In the genomic region with DNA sequence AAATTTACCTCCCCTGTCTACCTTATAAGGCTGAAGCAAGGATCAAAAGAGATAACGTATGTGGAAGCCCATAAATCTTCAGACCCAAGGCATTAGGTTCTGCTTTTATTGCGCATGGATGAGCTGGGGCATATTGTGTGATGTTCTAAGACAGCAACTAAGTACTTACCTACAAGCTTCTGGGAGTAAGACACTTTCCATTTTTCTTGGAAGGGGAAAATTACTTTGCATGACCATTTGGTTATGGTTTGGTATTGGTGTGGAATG, we compare ENCODE assay signal across 15 cellular contexts. TPM values are rescaled to one million over a fixed set of nuclear protein-coding genes. Genes with fewer than 3 reads are reported as not detected.
A peak's percentile ranks its signal among the peaks of the same experiment; 100 is the strongest.
DNase-seq lines count a peak whose midpoint lies in the region; ATAC-seq and TF ChIP-seq lines count a peak whose summit lies in the region.
"Had no signal": no experiment of that assay in that cellular context is flagged by ENCODE, and none has a peak within 500 bp of the region (broad histone marks: within the 10 kb centered on the region; RNA-seq: fewer than 3 reads in every experiment).

No MANE protein-coding gene starts in this region.

- H3K4me1 ChIP-seq in rectal smooth muscle tissue (ENCODE audit: control insufficient read depth, insufficient read depth, low read length) (peaks cover 29% of the 10 kb centered on the region), vagina (peaks cover 28% of the 10 kb centered on the region)

- H3K27ac Mint-ChIP-seq in chondrocyte (ENCODE audit: unreplicated experiment) = peak overlapping the region; percentile 17
- H3K27ac Mint-ChIP-seq: B cell; CD4-positive, CD25-positive, alpha-beta regulatory T cell had no signal

- intact Hi-C loops in vagina (cut with DNase I) = no loop called here

- peak overlapping the region; percentile 83 for H3K27ac ChIP-seq in rectal smooth muscle tissue (ENCODE audit: low read depth, low read length)
- peak overlapping the region; percentile 72 for H3K27ac ChIP-seq in vagina
- H3K27ac ChIP-seq: RWPE1, SJCRH30 had no signal

- ATAC-seq in GM21515 (IDR thresholded peaks at IDR 0.05; ENCODE audit: unreplicated experiment) = no peak

- H3K9me3 Mint-ChIP-seq in chondrocyte (ENCODE audit: low read depth) = peaks cover 6% of the 10 kb centered on the region
- H3K9me3 Mint-ChIP-seq: CD4-positive, CD25-positive, alpha-beta regulatory T cell had no signal

- TF ChIP-seq POLR2A in vagina (IDR thresholded peaks at IDR 0.05) = no peak

- no peak overlapping the region for H3K9ac ChIP-seq in rectal smooth muscle tissue (ENCODE audit: low read length)

- H3K4me1 Mint-ChIP-seq in chondrocyte (ENCODE audit: low read depth) = peaks cover 27% of the 10 kb centered on the region
- H3K4me1 Mint-ChIP-seq: B cell; CD4-positive, CD25-positive, alpha-beta regulatory T cell had no signal

- no peak overlapping the region for H3K4me3 ChIP-seq in rectal smooth muscle tissue (ENCODE audit: low read length)
- no peak overlapping the region for H3K4me3 ChIP-seq in vagina
- H3K4me3 ChIP-seq in foreskin fibroblast (ENCODE audit: low read depth in 1 of 2, low read length in 2 of 2) = no peak overlapping the region
- H3K4me3 ChIP-seq: SJCRH30 had no signal

- peak; percentile 77 for DNase-seq in NCI-H524 treated with DMSO at 0.1 percent for 48 hours (lab: John Stamatoyannopoulos, UW)
- no peak for DNase-seq in chondrocyte (ENCODE audit: low spot score)
- no peak for DNase-seq in vagina (ENCODE audit: extremely low spot score in 2 of 2)
- no peak for DNase-seq in foreskin fibroblast
- no peak for DNase-seq in NCI-H226
- DNase-seq: CD4-positive, CD25-positive, alpha-beta regulatory T cell; DMS79; NCI-H1048; NCI-H345 had no signal

- H3K9me3 ChIP-seq in vagina = no peaks in the 10 kb centered on the region
- H3K9me3 ChIP-seq: SJCRH30 had no signal

- H3K4me3 Mint-ChIP-seq in chondrocyte (ENCODE audit: unreplicated experiment) = no peak overlapping the region
- H3K4me3 Mint-ChIP-seq: B cell; CD4-positive, CD25-positive, alpha-beta regulatory T cell had no signal

- TF ChIP-seq CTCF in chondrocyte (IDR thresholded peaks at IDR 0.05) (no peak), vagina (IDR thresholded peaks at IDR 0.05) (no peak), foreskin fibroblast (IDR thresholded peaks at IDR 0.05; ENCODE audit: low read depth, low read length) (no peak)

- H3K27me3 Mint-ChIP-seq in chondrocyte (ENCODE audit: low read depth) = no peaks in the 10 kb centered on the region

- no peaks in the 10 kb centered on the region for H3K27me3 ChIP-seq in rectal smooth muscle tissue (ENCODE audit: control insufficient read depth, insufficient read depth, low read length)
- no peaks in the 10 kb centered on the region for H3K27me3 ChIP-seq in vagina
- H3K27me3 ChIP-seq: SJCRH30 had no signal

- peaks cover 16% of the 10 kb centered on the region for H3K36me3 Mint-ChIP-seq in chondrocyte (ENCODE audit: low read depth)
- H3K36me3 Mint-ChIP-seq: CD4-positive, CD25-positive, alpha-beta regulatory T cell had no signal

- H3K36me3 ChIP-seq in rectal smooth muscle tissue (ENCODE audit: control insufficient read depth, insufficient read depth, low read length) (no peaks in the 10 kb centered on the region), vagina (no peaks in the 10 kb centered on the region)
- H3K36me3 ChIP-seq: SJCRH30 had no signal

RNA-seq across cellular contexts. Expression of a gene that starts 21.1 kb away (rescaled TPM):
- 17.7 to 83.6 TPM (median 80.5 TPM) in 3 replicates for total RNA-seq in chondrocyte
- 107 TPM for total RNA-seq in vagina
- total RNA-seq: B cell; CD4-positive, CD25-positive, alpha-beta regulatory T cell; MCF 10A; SJCRH30 had no signal

RNA-seq across cellular contexts. Expression of a gene that starts 30.1 kb away (rescaled TPM):
- 62.5 to 69.6 TPM (median 68.5 TPM) in 3 replicates for total RNA-seq in chondrocyte
- 18.9 TPM for total RNA-seq in vagina

RNA-seq across cellular contexts. Expression of a gene that starts 36.5 kb away (rescaled TPM):
- total RNA-seq in chondrocyte (29.7 to 39.1 TPM (median 37.7 TPM) in 3 replicates), vagina (16.2 TPM)
- total RNA-seq: B cell had no signal

RNA-seq across cellular contexts. Expression of a gene that starts 57.2 kb away (rescaled TPM):
- total RNA-seq in chondrocyte = 42.1 to 50.6 TPM (median 42.1 TPM) in 3 replicates
- 97.7 TPM for total RNA-seq in vagina
